In the genomic region with DNA sequence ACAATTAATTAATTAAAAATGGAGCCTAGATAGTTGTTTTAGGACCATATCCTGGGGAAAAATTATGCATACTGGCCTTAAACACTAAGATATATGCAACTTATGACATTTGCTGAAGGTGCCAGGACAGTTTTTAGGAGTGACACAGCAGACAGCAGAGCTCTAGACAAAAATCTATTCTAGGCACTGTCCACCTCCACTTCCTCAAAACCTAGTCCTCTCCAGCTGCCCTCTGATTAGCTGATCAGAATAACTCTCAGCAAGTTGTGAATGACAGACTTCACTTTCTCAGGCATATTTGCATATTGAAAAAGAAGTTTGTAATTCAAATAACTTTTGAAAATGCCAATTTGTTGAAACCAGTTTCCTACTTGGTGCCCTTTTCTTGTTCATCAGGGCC, we compare ENCODE assay signal across 23 cellular contexts.
"Had no signal": no experiment of that assay in that cellular context is flagged by ENCODE, and none has a peak within 500 bp of the region (broad histone marks: within the 10 kb centered on the region; RNA-seq: fewer than 3 reads in every experiment).

No MANE protein-coding gene starts in this region.

- H3K27ac Mint-ChIP-seq: immature natural killer cell; memory B cell; naive thymus-derived CD4-positive, alpha-beta T cell; natural killer cell treated with Interleukin-12 subunit alpha and Interleukin-12 subunit beta and Interleukin-15 and Interleukin-18, amount 100 ng/mL, for 72 hours; progenitor cell of endocrine pancreas; stimulated activated naive B cell treated with anti-CD40 and anti-IgM and Interleukin-4, amounts not matched to agents 10 μg/mL and 1 μg/mL and 100 μg/mL, for 72 hours had no signal

- H3K4me1 Mint-ChIP-seq: immature natural killer cell; memory B cell; naive thymus-derived CD4-positive, alpha-beta T cell; stimulated activated naive B cell treated with anti-CD40 and anti-IgM and Interleukin-4, amounts not matched to agents 10 μg/mL and 1 μg/mL and 100 μg/mL, for 72 hours had no signal

- H3K4me3 Mint-ChIP-seq: immature natural killer cell; memory B cell; naive thymus-derived CD4-positive, alpha-beta T cell; natural killer cell treated with Interleukin-12 subunit alpha and Interleukin-12 subunit beta and Interleukin-15 and Interleukin-18, amount 100 ng/mL, for 72 hours; stimulated activated naive B cell treated with anti-CD40 and anti-IgM and Interleukin-4, amounts not matched to agents 10 μg/mL and 1 μg/mL and 100 μg/mL, for 72 hours had no signal

- FAIRE-seq: islet of Langerhans, kidney had no signal

- DNase-seq: hypothalamus; immature natural killer cell; kidney; left ventricle myocardium inferior; midbrain; mucosa of descending colon; naive thymus-derived CD4-positive, alpha-beta T cell; ovary; right lobe of liver; stimulated activated CD4-positive, alpha-beta T cell treated with anti-CD3 and anti-CD28 coated beads, Interleukin-2, amount 100 ng/mL, for 24 hours; stimulated activated CD4-positive, alpha-beta T cell treated with anti-CD3 and anti-CD28 coated beads, Interleukin-4, amount 100 ng/mL, for 1 hour; stimulated activated naive B cell treated with anti-CD40 and anti-IgM and Interleukin-4, amounts not matched to agents 10 μg/mL and 1 μg/mL and 100 μg/mL, for 72 hours; stimulated activated naive CD8-positive, alpha-beta T cell treated with anti-CD3 and anti-CD28 coated beads, Interleukin-15, Interleukin-2, amounts not matched to agents 100 U/mL and 50 U/mL, for 24 hours; stomach; testis; thyroid gland; transverse colon; upper lobe of left lung; uterus had no signal

- H3K27me3 Mint-ChIP-seq: memory B cell; natural killer cell treated with Interleukin-12 subunit alpha and Interleukin-12 subunit beta and Interleukin-15 and Interleukin-18, amount 100 ng/mL, for 72 hours; progenitor cell of endocrine pancreas; stimulated activated naive B cell treated with anti-CD40 and anti-IgM and Interleukin-4, amounts not matched to agents 10 μg/mL and 1 μg/mL and 100 μg/mL, for 72 hours had no signal

- H3K9me3 Mint-ChIP-seq: memory B cell; naive thymus-derived CD4-positive, alpha-beta T cell; natural killer cell treated with Interleukin-12 subunit alpha and Interleukin-12 subunit beta and Interleukin-15 and Interleukin-18, amount 100 ng/mL, for 72 hours; stimulated activated naive B cell treated with anti-CD40 and anti-IgM and Interleukin-4, amounts not matched to agents 10 μg/mL and 1 μg/mL and 100 μg/mL, for 72 hours had no signal

- H3K36me3 Mint-ChIP-seq: immature natural killer cell; memory B cell; naive thymus-derived CD4-positive, alpha-beta T cell; natural killer cell treated with Interleukin-12 subunit alpha and Interleukin-12 subunit beta and Interleukin-15 and Interleukin-18, amount 100 ng/mL, for 72 hours; stimulated activated naive B cell treated with anti-CD40 and anti-IgM and Interleukin-4, amounts not matched to agents 10 μg/mL and 1 μg/mL and 100 μg/mL, for 72 hours had no signal
